33 cellular contexts compared by ENCODE assay signal in the genomic region with DNA sequence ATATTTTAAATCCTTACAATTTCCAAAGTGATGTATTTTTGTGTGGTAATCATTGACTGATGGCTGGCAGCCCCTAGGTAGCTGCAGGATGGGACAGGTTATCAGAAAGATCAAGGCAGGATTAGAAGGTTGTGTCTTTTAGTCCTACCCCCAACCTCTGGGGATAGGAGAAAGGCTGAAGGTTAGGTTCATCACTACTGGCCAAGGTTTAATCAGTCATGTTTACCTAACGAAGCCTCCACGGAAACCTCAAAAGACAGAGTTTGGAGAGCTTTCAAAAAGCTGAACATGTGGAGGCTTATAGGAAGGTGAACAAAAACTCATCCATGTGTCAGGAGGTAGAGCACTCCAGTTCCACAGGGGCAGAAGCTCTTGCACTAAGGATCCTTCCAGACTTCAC.
"Had no signal": no experiment of that assay in that cellular context is flagged by ENCODE, and none has a peak within 500 bp of the region (broad histone marks: within the 10 kb centered on the region; RNA-seq: fewer than 3 reads in every experiment).

No MANE protein-coding gene starts in this region.

- H3K4me1 ChIP-seq: ascending aorta had no signal

- H3K4me3 ChIP-seq: ascending aorta, cardiac muscle cell had no signal

- H3K4me1 Mint-ChIP-seq: activated naive CD4-positive, alpha-beta T cell treated with anti-CD3 and anti-CD28 coated beads, Interleukin-2, amount 10 ng/mL, durations not matched to agents 7 days and 5 days; activated naive CD4-positive, alpha-beta T cell treated with anti-CD3 and anti-CD28 coated beads, Interleukin-2, amount 50 U/mL, for 24 hours; activated naive CD8-positive, alpha-beta T cell treated with anti-CD3 and anti-CD28 coated beads, Interleukin-2, amount 10 ng/mL, durations not matched to agents 7 days and 5 days; brain; central memory CD8-positive, alpha-beta T cell had no signal

- H3K9me3 Mint-ChIP-seq: central memory CD8-positive, alpha-beta T cell had no signal

- H3K27ac ChIP-seq: ascending aorta, cardiac muscle cell, VCaP had no signal

- H3K36me3 Mint-ChIP-seq: activated CD4-positive, alpha-beta memory T cell treated with anti-CD3 and anti-CD28 coated beads for 36 hours; activated naive CD4-positive, alpha-beta T cell treated with anti-CD3 and anti-CD28 coated beads, Interleukin-2, amount 10 ng/mL, durations not matched to agents 7 days and 5 days; activated naive CD4-positive, alpha-beta T cell treated with anti-CD3 and anti-CD28 coated beads, Interleukin-2, amount 50 U/mL, for 24 hours; activated naive CD8-positive, alpha-beta T cell; activated naive CD8-positive, alpha-beta T cell treated with anti-CD3 and anti-CD28 coated beads, Interleukin-2, amount 10 ng/mL, durations not matched to agents 7 days and 5 days; brain had no signal

- H3K4me3 Mint-ChIP-seq: activated B cell treated with CpG ODN at 0.5 μM for 24 hours; activated CD4-positive, alpha-beta memory T cell treated with anti-CD3 and anti-CD28 coated beads for 36 hours; activated CD4-positive, alpha-beta T cell treated with anti-CD3 and anti-CD28 coated beads, Interleukin-2, amount 10 ng/mL, durations not matched to agents 24 days and 14 days; activated CD8-positive, alpha-beta T cell treated with anti-CD3 and anti-CD28 coated beads for 36 hours; activated naive CD4-positive, alpha-beta T cell treated with anti-CD3 and anti-CD28 coated beads, Interleukin-2, amount 10 ng/mL, durations not matched to agents 7 days and 5 days; activated naive CD4-positive, alpha-beta T cell treated with anti-CD3 and anti-CD28 coated beads, Interleukin-2, amount 50 U/mL, for 24 hours; activated naive CD8-positive, alpha-beta T cell; activated naive CD8-positive, alpha-beta T cell treated with anti-CD3 and anti-CD28 coated beads, Interleukin-2, amount 10 ng/mL, durations not matched to agents 7 days and 5 days; activated naive CD8-positive, alpha-beta T cell treated with anti-CD3 and anti-CD28 coated beads, Interleukin-2, amount 50 U/mL, for 24 hours; activated T-cell treated with anti-CD3 and anti-CD28 coated beads, Interleukin-2, amount 50 U/mL, for 24 hours; brain; central memory CD8-positive, alpha-beta T cell; T-helper 1 cell treated with Interleukin-12 subunit alpha and Interleukin-12 subunit beta and Interleukin-4 antibody, amounts not matched to agents 30 μg/mL and 1 μg/mL, for 36 hours; T-helper 2 cell treated with Interferon-gamma antibody and Interleukin-4, amounts not matched to agents 5 μg/mL and 100 μg/mL, for 36 hours had no signal

- H3K36me3 ChIP-seq: ascending aorta, cardiac muscle cell had no signal

- ATAC-seq: activated CD8-positive, alpha-beta T cell treated with anti-CD3 and anti-CD28 coated beads for 36 hours; activated naive CD8-positive, alpha-beta T cell treated with anti-CD3 and anti-CD28 coated beads, Interleukin-2, amount 50 U/mL, for 24 hours had no signal

- H3K27ac Mint-ChIP-seq: activated B cell treated with CpG ODN at 0.5 μM for 24 hours; activated CD4-positive, alpha-beta memory T cell treated with anti-CD3 and anti-CD28 coated beads for 36 hours; activated CD4-positive, alpha-beta T cell treated with anti-CD3 and anti-CD28 coated beads, Interleukin-2, amount 10 ng/mL, durations not matched to agents 24 days and 14 days; activated CD8-positive, alpha-beta T cell treated with anti-CD3 and anti-CD28 coated beads for 36 hours; activated naive CD4-positive, alpha-beta T cell treated with anti-CD3 and anti-CD28 coated beads, Interleukin-2, amount 10 ng/mL, durations not matched to agents 7 days and 5 days; activated naive CD4-positive, alpha-beta T cell treated with anti-CD3 and anti-CD28 coated beads, Interleukin-2, amount 50 U/mL, for 24 hours; activated naive CD8-positive, alpha-beta T cell; activated naive CD8-positive, alpha-beta T cell treated with anti-CD3 and anti-CD28 coated beads, Interleukin-2, amount 10 ng/mL, durations not matched to agents 7 days and 5 days; activated naive CD8-positive, alpha-beta T cell treated with anti-CD3 and anti-CD28 coated beads, Interleukin-2, amount 50 U/mL, for 24 hours; activated T-cell treated with anti-CD3 and anti-CD28 coated beads, Interleukin-2, amount 50 U/mL, for 24 hours; activated T-helper 2 cell treated with anti-CD3 and anti-CD28 coated beads, Interferon-gamma antibody, Interleukin-2, Interleukin-4, amounts not matched to agents 10 μg/mL and 5 μg/mL and 100 μg/mL, durations not matched to agents 14 hours and 24 hours and 36 hours; brain; T-helper 1 cell treated with Interleukin-12 subunit alpha and Interleukin-12 subunit beta and Interleukin-4 antibody, amounts not matched to agents 30 μg/mL and 1 μg/mL, for 36 hours; T-helper 2 cell treated with Interferon-gamma antibody and Interleukin-4, amounts not matched to agents 5 μg/mL and 100 μg/mL, for 36 hours had no signal

- DNase-seq: activated B cell treated with CpG ODN at 0.5 μM for 24 hours; activated CD4-positive, alpha-beta memory T cell treated with anti-CD3 and anti-CD28 coated beads for 36 hours; activated CD4-positive, alpha-beta T cell treated with anti-CD3 and anti-CD28 coated beads for 4 hours; activated CD4-positive, alpha-beta T cell treated with anti-CD3 and anti-CD28 coated beads, Interleukin-2, amount 10 ng/mL, durations not matched to agents 24 days and 14 days; activated CD4-positive, alpha-beta T cell treated with anti-CD3 and anti-CD28 coated beads, Interleukin-2, amount 50 U/mL, for 1 hour; activated CD4-positive, alpha-beta T cell treated with anti-CD3 and anti-CD28 coated beads, Interleukin-2, amount 50 U/mL, for 4 hours; activated CD4-positive, CD25-positive, alpha-beta regulatory T cell treated with anti-CD3 and anti-CD28 coated beads, Interleukin-2, amount 50 U/mL, for 72 hours; activated CD8-positive, alpha-beta memory T cell treated with anti-CD3 and anti-CD28 coated beads, Interleukin-2, amount 50 U/mL, for 4 hours; activated effector memory CD4-positive, alpha-beta T cell treated with Interleukin-2 at 50 U/mL for 16 hours; activated gamma-delta T cell; activated naive CD4-positive, alpha-beta T cell treated with anti-CD3 and anti-CD28 coated beads, Interleukin-2, amount 10 ng/mL, durations not matched to agents 7 days and 5 days; activated naive CD8-positive, alpha-beta T cell treated with anti-CD3 and anti-CD28 coated beads, Interleukin-2, amount 10 ng/mL, durations not matched to agents 7 days and 5 days; activated naive CD8-positive, alpha-beta T cell treated with anti-CD3 and anti-CD28 coated beads, Interleukin-2, amount 50 U/mL, for 24 hours; activated T-cell treated with anti-CD3 and anti-CD28 coated beads, Interleukin-2, amount 50 U/mL, for 24 hours; activated T-cell treated with anti-CD3 and anti-CD28 coated beads, Interleukin-2, amount 50 U/mL, for 48 hours; amygdala; anterior cingulate cortex; caudate nucleus; cerebellar nuclear complex; T-helper 1 cell; T-helper 2 cell; T-helper 9 cell had no signal

- H3K27me3 Mint-ChIP-seq: brain had no signal

- H3K27me3 ChIP-seq: ascending aorta, cardiac muscle cell had no signal
